Comparison of ENCODE assay signal across 12 cellular contexts in genomic region chrX:9912341-9912740, GRCh38. TPM values are rescaled to one million over a fixed set of nuclear protein-coding genes. Genes with fewer than 3 reads are reported as not detected.
DNase-seq lines count a peak whose midpoint lies in the region; ATAC-seq and TF ChIP-seq lines count a peak whose summit lies in the region.
"Had no signal": no experiment of that assay in that cellular context is flagged by ENCODE, and none has a peak within 500 bp of the region (broad histone marks: within the 10 kb centered on the region; RNA-seq: fewer than 3 reads in every experiment).

No MANE protein-coding gene starts in this region.

- H3K27ac ChIP-seq in dorsolateral prefrontal cortex: peak overlapping the region in 43 of 59 donors; percentile 0 to 78 (median 53)

- H3K4me1 ChIP-seq in neuron (ENCODE audit: insufficient read depth, low read length): peaks cover 21% of the 10 kb centered on the region

- no peak for TF ChIP-seq CTCF in dorsolateral prefrontal cortex (IDR thresholded peaks at IDR 0.05 in 54 of 56, conservative IDR thresholded peaks at IDR 0.05 in 2 of 56; ENCODE audit: low read depth in 1 of 56, partially characterized antibody in 56 of 56)

- intact Hi-C loops in dorsolateral prefrontal cortex (cut with DNase I) (no loop called here), Right ventricle myocardium superior (cut with DNase I) (no loop called here)

- no peaks in the 10 kb centered on the region for H3K9me3 ChIP-seq in neuron (ENCODE audit: low read length)

- DNase-seq in ELF-1 (ENCODE audit: low read depth, low spot score) (peak; percentile 87), NCI-H2227 treated with DMSO at 0.1 percent for 48 hours (lab: John Stamatoyannopoulos, UW) (peak; percentile 50), dorsolateral prefrontal cortex (no peak), A172 (ENCODE audit: low spot score) (no peak), Right ventricle myocardium superior (no peak), SW480 (ENCODE audit: low spot score) (no peak)
- DNase-seq: activated CD4-positive, alpha-beta memory T cell treated with anti-CD3 and anti-CD28 coated beads for 36 hours; NCI-H1436 had no signal

- no peak for ATAC-seq in GM18907 (IDR thresholded peaks at IDR 0.05; ENCODE audit: unreplicated experiment)
- ATAC-seq in Right ventricle myocardium superior (ENCODE audit: poor library complexity): no peak

- H2AFZ ChIP-seq in neuron (ENCODE audit: low read depth, low read length): peak overlapping the region; percentile 14

- H3K36me3 ChIP-seq in neuron (ENCODE audit: insufficient read depth, low read length): no peaks in the 10 kb centered on the region

- H3K27me3 ChIP-seq in dorsolateral prefrontal cortex (peaks cover 0 to 50% (median 11%) of the 10 kb centered on the region in 45 donors), neuron (ENCODE audit: insufficient read depth, low read length) (no peaks in the 10 kb centered on the region)

- H3K4me3 ChIP-seq in dorsolateral prefrontal cortex: peak overlapping the region; percentile 17 to 66 (median 46)
- H3K4me3 ChIP-seq in neuron (ENCODE audit: low read length): peak overlapping the region; percentile 61

RNA-seq across cellular contexts. Expression of gene CLDN34, which starts 54.8 kb away (rescaled TPM):
- total RNA-seq in dorsolateral prefrontal cortex (1 to 10 TPM in 81 of 120 experiments, under 1 TPM in 25, not detected in 14; 0.45 to 5.5 (median 1.4) TPM), Right ventricle myocardium superior (not detected)
- not detected in 2 replicates for total RNA-seq in A172 (2014; rRNA removed; shearing (Covaris generic))
- total RNA-seq: activated CD4-positive, alpha-beta memory T cell treated with anti-CD3 and anti-CD28 coated beads for 36 hours; frontal cortex; H4 had no signal

Comparison
In these comparisons a context has a peak if more than half of its experiments do, and no peak if none do; other contexts are left out.
1. DNase-seq: peak in ELF-1 (single experiment) and NCI-H2227 treated with DMSO at 0.1 percent for 48 hours (single experiment); none in dorsolateral prefrontal cortex (0 of 10), A172 (single experiment), Right ventricle myocardium superior (single experiment) and SW480 (single experiment).